In the genomic region with DNA sequence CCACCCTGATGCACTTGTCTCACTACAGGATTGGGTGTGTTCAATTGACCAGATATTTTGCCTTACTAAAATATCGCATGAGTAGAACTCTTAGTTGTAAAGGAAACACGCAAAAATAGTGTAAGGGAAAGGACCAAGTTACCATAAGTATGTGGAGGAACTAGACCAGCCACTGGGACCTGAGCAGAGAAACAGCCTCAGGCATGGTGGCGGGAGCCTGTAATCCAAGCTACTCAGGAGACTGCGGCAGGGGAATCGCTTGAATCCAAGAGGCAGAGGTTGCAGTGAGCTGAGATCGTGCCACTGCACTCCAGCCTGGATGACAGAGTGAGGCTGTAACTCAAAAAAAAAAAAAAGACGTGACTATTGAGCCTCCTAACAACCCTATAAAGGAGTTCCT, we compare ENCODE assay signal across 26 cellular contexts.
"Had no signal": no experiment of that assay in that cellular context is flagged by ENCODE, and none has a peak within 500 bp of the region (broad histone marks: within the 10 kb centered on the region; RNA-seq: fewer than 3 reads in every experiment).

No MANE protein-coding gene starts in this region.

- H3K4me1 ChIP-seq: Peyer's patch had no signal

- H3K4me1 Mint-ChIP-seq: activated B cell treated with CpG ODN at 0.5 μM for 24 hours; activated CD4-positive, alpha-beta memory T cell treated with anti-CD3 and anti-CD28 coated beads, Interleukin-2, amount 10 ng/mL, durations not matched to agents 7 days and 5 days; activated CD4-positive, alpha-beta T cell treated with anti-CD3 and anti-CD28 coated beads, Interleukin-2, amount 10 ng/mL, durations not matched to agents 24 days and 14 days; activated naive CD4-positive, alpha-beta T cell treated with anti-CD3 and anti-CD28 coated beads, Interleukin-2, amount 10 ng/mL, durations not matched to agents 7 days and 5 days; activated naive CD8-positive, alpha-beta T cell treated with anti-CD3 and anti-CD28 coated beads for 36 hours had no signal

- H3K36me3 ChIP-seq: brain microvascular endothelial cell, cardiac muscle cell, Peyer's patch had no signal

- H3K27me3 Mint-ChIP-seq: activated B cell treated with CpG ODN at 0.5 μM for 24 hours had no signal

- H3K4me3 ChIP-seq: cardiac muscle cell, Peyer's patch had no signal

- H3K4me3 Mint-ChIP-seq: activated B cell treated with CpG ODN at 0.5 μM for 24 hours; activated CD4-positive, alpha-beta memory T cell treated with anti-CD3 and anti-CD28 coated beads, Interleukin-2, amount 10 ng/mL, durations not matched to agents 7 days and 5 days; activated CD4-positive, alpha-beta T cell treated with anti-CD3 and anti-CD28 coated beads, Interleukin-2, amount 10 ng/mL, durations not matched to agents 24 days and 14 days; activated naive CD4-positive, alpha-beta T cell treated with anti-CD3 and anti-CD28 coated beads, Interleukin-2, amount 10 ng/mL, durations not matched to agents 7 days and 5 days; activated naive CD8-positive, alpha-beta T cell treated with anti-CD3 and anti-CD28 coated beads for 36 hours; activated T-cell treated with anti-CD3 and anti-CD28 coated beads, Interleukin-2, amount 50 U/mL, for 72 hours had no signal

- DNase-seq: activated B cell treated with CpG ODN at 0.5 μM for 24 hours; activated CD4-positive, alpha-beta memory T cell treated with anti-CD3 and anti-CD28 coated beads, Interleukin-2, amount 10 ng/mL, durations not matched to agents 7 days and 5 days; activated CD4-positive, alpha-beta T cell treated with anti-CD3 and anti-CD28 coated beads for 1 hour; activated CD4-positive, alpha-beta T cell treated with anti-CD3 and anti-CD28 coated beads, Interleukin-2, amount 10 ng/mL, durations not matched to agents 24 days and 14 days; activated CD8-positive, alpha-beta memory T cell treated with anti-CD3 and anti-CD28 coated beads, Interleukin-2, amount 50 U/mL, for 4 hours; activated gamma-delta T cell treated with Interleukin-2 at 50 U/mL for 16 hours; activated naive CD4-positive, alpha-beta T cell treated with anti-CD3 and anti-CD28 coated beads, Interleukin-2, amount 10 ng/mL, durations not matched to agents 7 days and 5 days; activated naive CD8-positive, alpha-beta T cell treated with anti-CD3 and anti-CD28 coated beads for 36 hours; activated T-cell treated with anti-CD3 and anti-CD28 coated beads, Interleukin-2, amount 50 U/mL, for 72 hours; brain microvascular endothelial cell; MM.1S; NCI-H1105; NCI-H1436; NCI-H1694 treated with DMSO at 0.1 percent for 48 hours; NCI-H2029 treated with DMSO at 0.1 percent for 48 hours; NCI-H345; NCI-H510A treated with DMSO at 0.1 percent for 48 hours; NCI-H69; NK-92 treated with Interleukin-12 subunit alpha and Interleukin-12 subunit beta, amount 100 ng/mL, for 24 hours; Peyer's patch; Right ventricle myocardium superior; T-helper 2 cell; T1000 had no signal

- H3K27ac Mint-ChIP-seq: activated B cell treated with CpG ODN at 0.5 μM for 24 hours; activated CD4-positive, alpha-beta memory T cell treated with anti-CD3 and anti-CD28 coated beads, Interleukin-2, amount 10 ng/mL, durations not matched to agents 7 days and 5 days; activated CD4-positive, alpha-beta T cell treated with anti-CD3 and anti-CD28 coated beads, Interleukin-2, amount 10 ng/mL, durations not matched to agents 24 days and 14 days; activated naive CD4-positive, alpha-beta T cell treated with anti-CD3 and anti-CD28 coated beads, Interleukin-2, amount 10 ng/mL, durations not matched to agents 7 days and 5 days; activated naive CD8-positive, alpha-beta T cell treated with anti-CD3 and anti-CD28 coated beads for 36 hours; activated T-cell treated with anti-CD3 and anti-CD28 coated beads, Interleukin-2, amount 50 U/mL, for 72 hours; activated T-helper 2 cell treated with anti-CD3 and anti-CD28 coated beads, Interferon-gamma antibody, Interleukin-2, Interleukin-4, amounts not matched to agents 10 μg/mL and 5 μg/mL and 100 μg/mL, durations not matched to agents 14 hours and 24 hours and 36 hours had no signal

- H3K27me3 ChIP-seq: brain microvascular endothelial cell, cardiac muscle cell, Peyer's patch had no signal

- H3K27ac ChIP-seq: brain microvascular endothelial cell, cardiac muscle cell, Peyer's patch, RWPE1 had no signal

- H3K36me3 Mint-ChIP-seq: activated naive CD4-positive, alpha-beta T cell treated with anti-CD3 and anti-CD28 coated beads, Interleukin-2, amount 10 ng/mL, durations not matched to agents 7 days and 5 days had no signal
